Comparison of ENCODE assay signal across 10 cellular contexts in genomic region chr2:170813611-170814550, GRCh38. TPM values are rescaled to one million over a fixed set of nuclear protein-coding genes. Genes with fewer than 3 reads are reported as not detected.
A peak's percentile ranks its signal among the peaks of the same experiment; 100 is the strongest.
DNase-seq lines count a peak whose midpoint lies in the region; ATAC-seq and TF ChIP-seq lines count a peak whose summit lies in the region.
"Had no signal": no experiment of that assay in that cellular context is flagged by ENCODE, and none has a peak within 500 bp of the region (broad histone marks: within the 10 kb centered on the region; RNA-seq: fewer than 3 reads in every experiment).

No MANE protein-coding gene starts in this region.

- no peaks in the 10 kb centered on the region for H3K79me2 ChIP-seq in PC-3 (ENCODE audit: low read length)

- H3K27ac Mint-ChIP-seq in activated naive CD8-positive, alpha-beta T cell treated with anti-CD3 and anti-CD28 coated beads, Interleukin-2, amount 10 ng/mL, durations not matched to agents 7 days and 5 days, result no peak overlapping the region
- H3K27ac Mint-ChIP-seq in activated naive CD8-positive, alpha-beta T cell treated with anti-CD3 and anti-CD28 coated beads for 36 hours, result no peak overlapping the region

- peaks cover 56% of the 10 kb centered on the region for H3K27me3 Mint-ChIP-seq in activated naive CD8-positive, alpha-beta T cell treated with anti-CD3 and anti-CD28 coated beads, Interleukin-2, amount 10 ng/mL, durations not matched to agents 7 days and 5 days
- H3K27me3 Mint-ChIP-seq in activated naive CD8-positive, alpha-beta T cell treated with anti-CD3 and anti-CD28 coated beads for 36 hours, result peaks cover 67% of the 10 kb centered on the region

- H3K36me3 ChIP-seq in PC-3 (ENCODE audit: low read depth, low read length), result no peaks in the 10 kb centered on the region
- H3K36me3 ChIP-seq: heart left ventricle had no signal

- H3K4me1 Mint-ChIP-seq in activated naive CD8-positive, alpha-beta T cell treated with anti-CD3 and anti-CD28 coated beads, Interleukin-2, amount 10 ng/mL, durations not matched to agents 7 days and 5 days, result peaks cover 39% of the 10 kb centered on the region
- H3K4me1 Mint-ChIP-seq in activated naive CD8-positive, alpha-beta T cell treated with anti-CD3 and anti-CD28 coated beads for 36 hours, result peaks cover 37% of the 10 kb centered on the region

- no peaks in the 10 kb centered on the region for H3F3A ChIP-seq in PC-3 (ENCODE audit: low read length, unreplicated experiment)

- no peak overlapping the region for H3K9ac ChIP-seq in PC-3 (ENCODE audit: low read length)

- DNase-seq in activated naive CD8-positive, alpha-beta T cell treated with anti-CD3 and anti-CD28 coated beads, Interleukin-2, amount 10 ng/mL, durations not matched to agents 7 days and 5 days, result peak; percentile 49
- no peak for DNase-seq in activated naive CD8-positive, alpha-beta T cell treated with anti-CD3 and anti-CD28 coated beads for 36 hours
- DNase-seq in PC-3, result peak; percentile 63
- DNase-seq in fibroblast of the aortic adventitia (ENCODE audit: low read depth), result peak; percentile 56
- peak; percentile 38 for DNase-seq in stimulated activated naive CD8-positive, alpha-beta T cell treated with anti-CD3 and anti-CD28 coated beads, Interleukin-15, Interleukin-2, amounts not matched to agents 100 U/mL and 50 U/mL, for 24 hours
- DNase-seq in cerebellar cortex (ENCODE audit: low spot score), result no peak
- no peak for DNase-seq in cerebellum (ENCODE audit: low spot score)
- DNase-seq: heart left ventricle had no signal

- CTCF ChIA-PET in PC-3 (lab: Charles Lee), result interaction anchor here (0.6 to 0.7 kb wide), 2 partner anchors 74 to 818 kb away, joined by 3 to 4 read pairs; no protein-coding TSS in a partner anchor

- H3K36me3 Mint-ChIP-seq in activated naive CD8-positive, alpha-beta T cell treated with anti-CD3 and anti-CD28 coated beads, Interleukin-2, amount 10 ng/mL, durations not matched to agents 7 days and 5 days, result no peaks in the 10 kb centered on the region
- H3K36me3 Mint-ChIP-seq in activated naive CD8-positive, alpha-beta T cell treated with anti-CD3 and anti-CD28 coated beads for 36 hours, result no peaks in the 10 kb centered on the region

- no TSS peak for BruUV-seq in PC-3 (replicated peaks; lab: Mats Ljungman, UMichigan)

- no peak overlapping the region for H3K27ac ChIP-seq in PC-3 (ENCODE audit: low read length)
- H3K27ac ChIP-seq: heart left ventricle had no signal

- POLR2A ChIA-PET in activated naive CD8-positive, alpha-beta T cell treated with anti-CD3 and anti-CD28 coated beads, Interleukin-2, amount 10 ng/mL, durations not matched to agents 7 days and 5 days (lab: Charles Lee), result no interaction called here
- POLR2A ChIA-PET in PC-3 (lab: Charles Lee; ENCODE audit: unreplicated experiment), result no interaction called here

- H3K4me1 ChIP-seq in PC-3 (ENCODE audit: insufficient read depth, low read length), result peaks cover 13% of the 10 kb centered on the region; the same call in 1 of the 2 replicates

- TF ChIP-seq CTCF in PC-3 (conservative IDR thresholded peaks at IDR 0.05; ENCODE audit: low read depth, low read length) (no peak), fibroblast of the aortic adventitia (IDR thresholded peaks at IDR 0.05; ENCODE audit: insufficient read depth, low read length) (no peak)

- no peaks in the 10 kb centered on the region for H4K20me1 ChIP-seq in PC-3 (ENCODE audit: low read length)

- no peaks in the 10 kb centered on the region for H3K9me3 Mint-ChIP-seq in activated naive CD8-positive, alpha-beta T cell treated with anti-CD3 and anti-CD28 coated beads, Interleukin-2, amount 10 ng/mL, durations not matched to agents 7 days and 5 days
- no peaks in the 10 kb centered on the region for H3K9me3 Mint-ChIP-seq in activated naive CD8-positive, alpha-beta T cell treated with anti-CD3 and anti-CD28 coated beads for 36 hours

- H3K4me2 ChIP-seq in PC-3 (ENCODE audit: low read length), result peak overlapping the region; percentile 45

- no peak for ATAC-seq in activated naive CD8-positive, alpha-beta T cell treated with anti-CD3 and anti-CD28 coated beads, Interleukin-2, amount 10 ng/mL, durations not matched to agents 7 days and 5 days (ENCODE audit: low read depth)
- ATAC-seq in PC-3 (no peak), HG02623 (IDR thresholded peaks at IDR 0.05; ENCODE audit: unreplicated experiment) (no peak)
- no peak for ATAC-seq in stimulated activated naive CD8-positive, alpha-beta T cell treated with anti-CD3 and anti-CD28 coated beads, Interleukin-15, Interleukin-2, amounts not matched to agents 100 U/mL and 50 U/mL, for 24 hours

- intact Hi-C loops in PC-3 (cut with micrococcal nuclease), result loop anchor here (2.0 to 5.0 kb wide), 3 partner anchors 317 to 577 kb away; no protein-coding TSS in a partner anchor

- no peaks in the 10 kb centered on the region for H3K27me3 ChIP-seq in PC-3 (ENCODE audit: low read length)

- peak overlapping the region; percentile 32; the same call in 1 of the 2 replicates for H3K4me3 ChIP-seq in PC-3 (ENCODE audit: low read length)
- no peak overlapping the region for H3K4me3 ChIP-seq in fibroblast of the aortic adventitia (ENCODE audit: low read depth, low read length)
- H3K4me3 ChIP-seq: heart left ventricle had no signal

- H2AFZ ChIP-seq in PC-3 (ENCODE audit: low read length), result peak overlapping the region; percentile 9; the same call in 1 of the 2 replicates

- H3K9me3 ChIP-seq in PC-3 (ENCODE audit: low read length), result no peaks in the 10 kb centered on the region
- H3K9me3 ChIP-seq: heart left ventricle had no signal

- no peaks in the 10 kb centered on the region for H3K9me2 ChIP-seq in PC-3 (replicated peaks; ENCODE audit: low read length)

- peak overlapping the region; percentile 28 for H3K4me3 Mint-ChIP-seq in activated naive CD8-positive, alpha-beta T cell treated with anti-CD3 and anti-CD28 coated beads, Interleukin-2, amount 10 ng/mL, durations not matched to agents 7 days and 5 days
- no peak overlapping the region for H3K4me3 Mint-ChIP-seq in activated naive CD8-positive, alpha-beta T cell treated with anti-CD3 and anti-CD28 coated beads for 36 hours

RNA-seq across cellular contexts. Expression of gene GAD1, which starts 2.8 kb away (rescaled TPM):
- total RNA-seq in activated naive CD8-positive, alpha-beta T cell treated with anti-CD3 and anti-CD28 coated beads, Interleukin-2, amount 10 ng/mL, durations not matched to agents 7 days and 5 days, result 1 to 10 TPM; 1.6 to 1.9 TPM
- total RNA-seq in activated naive CD8-positive, alpha-beta T cell treated with anti-CD3 and anti-CD28 coated beads for 36 hours, result 1 to 10 TPM in 1 of 2 experiments, under 1 TPM in 1; 0.74 to 1.0 TPM
- 10.6 and 16.5 TPM in 2 replicates for total RNA-seq in PC-3 (2014; rRNA removed)
- total RNA-seq in fibroblast of the aortic adventitia (ENCODE audit: low replicate concordance), result not detected in 2 replicates
- 154 TPM for total RNA-seq in cerebellum

RNA-seq across cellular contexts. Expression of gene ERICH2, which starts 43.7 kb away (rescaled TPM):
- total RNA-seq in activated naive CD8-positive, alpha-beta T cell treated with anti-CD3 and anti-CD28 coated beads, Interleukin-2, amount 10 ng/mL, durations not matched to agents 7 days and 5 days, result not detected
- under 1 TPM in 1 of 2 experiments, not detected in 1; 0.40 TPM for total RNA-seq in activated naive CD8-positive, alpha-beta T cell treated with anti-CD3 and anti-CD28 coated beads for 36 hours
- total RNA-seq in PC-3 (2014; rRNA removed), result 1.4 and 1.9 TPM in 2 replicates
- total RNA-seq in fibroblast of the aortic adventitia (ENCODE audit: low replicate concordance), result 4.0 TPM in 1 of 2 replicates, not detected in the other
- not detected for total RNA-seq in cerebellum
- total RNA-seq: temporal lobe had no signal

Comparison
In these comparisons a context has a peak if more than half of its experiments do, and no peak if none do; other contexts are left out.
1. DNase-seq: peak in activated naive CD8-positive, alpha-beta T cell treated with anti-CD3 and anti-CD28 coated beads, Interleukin-2, amount 10 ng/mL, durations not matched to agents 7 days and 5 days (single experiment), PC-3 (single experiment), fibroblast of the aortic adventitia (single experiment) and stimulated activated naive CD8-positive, alpha-beta T cell treated with anti-CD3 and anti-CD28 coated beads, Interleukin-15, Interleukin-2, amounts not matched to agents 100 U/mL and 50 U/mL, for 24 hours (single experiment); none in activated naive CD8-positive, alpha-beta T cell treated with anti-CD3 and anti-CD28 coated beads for 36 hours (single experiment), cerebellar cortex (single experiment) and cerebellum (single experiment).